In genomic region chr7:47601881-47602249, GRCh38 we compare ENCODE assay signal across 17 cellular contexts. TPM values are rescaled to one million over a fixed set of nuclear protein-coding genes. Genes with fewer than 3 reads are reported as not detected.
DNase-seq lines count a peak whose midpoint lies in the region; ATAC-seq and TF ChIP-seq lines count a peak whose summit lies in the region.
"Had no signal": no experiment of that assay in that cellular context is flagged by ENCODE, and none has a peak within 500 bp of the region (broad histone marks: within the 10 kb centered on the region; RNA-seq: fewer than 3 reads in every experiment).

No MANE protein-coding gene starts in this region.

- H3K9me3 ChIP-seq in PC-9 (ENCODE audit: insufficient read depth, low read depth) (peaks cover 21% of the 10 kb centered on the region; the same call in 1 of the 2 replicates), fibroblast of lung (ENCODE audit: control insufficient read depth, insufficient read depth, low read depth, low read length) (no peaks in the 10 kb centered on the region)
- H3K9me3 ChIP-seq: gastrocnemius medialis had no signal

- H3K27ac ChIP-seq in GM23338 (ENCODE audit: low read depth) (no peak overlapping the region), PC-9 (peak overlapping the region; percentile 98), fibroblast of lung (ENCODE audit: insufficient read depth, low read length) (peak overlapping the region; percentile 83)
- H3K27ac ChIP-seq: cardiac muscle cell, gastrocnemius medialis had no signal

- peaks cover 27% of the 10 kb centered on the region for H3K9me3 Mint-ChIP-seq in GM23338
- peaks cover 8 to 11% of the 10 kb centered on the region in 2 donors for H3K9me3 Mint-ChIP-seq in stimulated activated naive B cell treated with anti-CD40 and anti-IgM and Interleukin-4, amounts not matched to agents 10 μg/mL and 1 μg/mL and 100 μg/mL, for 72 hours

- POLR2A ChIA-PET in PC-9 (lab: Charles Lee; ENCODE audit: unreplicated experiment): interaction anchor here (0.5 to 0.7 kb wide), 3 partner anchors 28 to 1716 kb away, joined by 3 to 12 read pairs (median 4); no protein-coding TSS in a partner anchor

- no peak for TF ChIP-seq CTCF in GM23338 (conservative IDR thresholded peaks at IDR 0.05; ENCODE audit: low read depth in 2 of 2)
- no peak for TF ChIP-seq CTCF in PC-9 (conservative IDR thresholded peaks at IDR 0.05)
- TF ChIP-seq CTCF in fibroblast of lung (conservative IDR thresholded peaks at IDR 0.05 in 1 of 2, IDR thresholded peaks at IDR 0.05 in 1 of 2; ENCODE audit: low read depth in 1 of 2, low read length in 2 of 2): no peak

- H3K36me3 ChIP-seq in GM23338 (ENCODE audit: insufficient read depth) (peaks cover 6% of the 10 kb centered on the region; the same call in 1 of the 2 replicates), PC-9 (ENCODE audit: low read depth) (peaks cover 4% of the 10 kb centered on the region; the same call in 1 of the 2 replicates), fibroblast of lung (ENCODE audit: control insufficient read depth, insufficient read depth, low read length) (no peaks in the 10 kb centered on the region)
- H3K36me3 ChIP-seq: cardiac muscle cell, gastrocnemius medialis had no signal

- ATAC-seq in GM23338: no peak
- ATAC-seq in stimulated activated naive B cell treated with anti-CD40 and anti-IgM and Interleukin-4, amounts not matched to agents 10 μg/mL and 1 μg/mL and 100 μg/mL, for 72 hours (replicated peaks): no peak
- no peak for ATAC-seq in HG02885 (IDR thresholded peaks at IDR 0.05; ENCODE audit: poor library complexity, unreplicated experiment)
- ATAC-seq: gastrocnemius medialis had no signal

- H3F3A ChIP-seq in GM23338 (replicated peaks; ENCODE audit: low read depth): no peaks in the 10 kb centered on the region
- peaks cover 75% of the 10 kb centered on the region for H3F3A ChIP-seq in PC-9 (ENCODE audit: insufficient read depth, low read depth)

- TSS peak; percentile 70 for BruUV-seq in PC-9 (replicated peaks; lab: Mats Ljungman, UMichigan)

- no peak overlapping the region for H3K9ac ChIP-seq in fibroblast of lung (ENCODE audit: insufficient read depth, low read length)

- CTCF ChIA-PET in PC-9 (lab: Charles Lee): interaction anchor here (0.6 to 1.1 kb wide), 2 partner anchors 66 to 217 kb away, joined by 6 to 8 read pairs; no protein-coding TSS in a partner anchor

- H3K4me1 Mint-ChIP-seq in GM23338: no peaks in the 10 kb centered on the region; the same call in 2 of the 3 replicates
- peaks cover 29 to 50% of the 10 kb centered on the region in 2 donors for H3K4me1 Mint-ChIP-seq in stimulated activated naive B cell treated with anti-CD40 and anti-IgM and Interleukin-4, amounts not matched to agents 10 μg/mL and 1 μg/mL and 100 μg/mL, for 72 hours
- H3K4me1 Mint-ChIP-seq: CD8-positive, alpha-beta memory T cell had no signal

- intact Hi-C loops in PC-9 (cut with micrococcal nuclease; ENCODE audit: unreplicated experiment): loop anchor here (1.0 to 5.0 kb wide), 8 partner anchors 11 to 217 kb away; no protein-coding TSS in a partner anchor

- H3K79me2 ChIP-seq in GM23338 (replicated peaks; ENCODE audit: insufficient read depth) (no peaks in the 10 kb centered on the region), PC-9 (ENCODE audit: low read depth) (peaks cover 8% of the 10 kb centered on the region), fibroblast of lung (ENCODE audit: control insufficient read depth, insufficient read depth, low read length) (no peaks in the 10 kb centered on the region)

- H3K27me3 Mint-ChIP-seq in GM23338 (ENCODE audit: insufficient read depth, low read depth, poor library complexity): peaks cover 4% of the 10 kb centered on the region
- H3K27me3 Mint-ChIP-seq in stimulated activated naive B cell treated with anti-CD40 and anti-IgM and Interleukin-4, amounts not matched to agents 10 μg/mL and 1 μg/mL and 100 μg/mL, for 72 hours: no peaks in the 10 kb centered on the region

- no peaks in the 10 kb centered on the region for H3K4me1 ChIP-seq in GM23338 (ENCODE audit: insufficient read depth)
- peaks cover 82% of the 10 kb centered on the region for H3K4me1 ChIP-seq in PC-9 (replicated peaks; ENCODE audit: insufficient read depth)
- H3K4me1 ChIP-seq in fibroblast of lung (ENCODE audit: control insufficient read depth, extremely low read depth, insufficient read depth, low read length): peaks cover 41% of the 10 kb centered on the region

- no peaks in the 10 kb centered on the region for H3K9me2 ChIP-seq in GM23338 (ENCODE audit: insufficient read depth)
- H3K9me2 ChIP-seq in PC-9 (ENCODE audit: insufficient read depth): no peaks in the 10 kb centered on the region

- H3K27ac Mint-ChIP-seq in GM23338: no peak overlapping the region
- H3K27ac Mint-ChIP-seq in stimulated activated naive B cell treated with anti-CD40 and anti-IgM and Interleukin-4, amounts not matched to agents 10 μg/mL and 1 μg/mL and 100 μg/mL, for 72 hours: peak overlapping the region; percentile 88
- H3K27ac Mint-ChIP-seq: activated naive CD4-positive, alpha-beta T cell treated with anti-CD3 and anti-CD28 coated beads for 36 hours; CD8-positive, alpha-beta memory T cell; immature natural killer cell had no signal

- H3K4me3 ChIP-seq in GM23338 (no peak overlapping the region), PC-9 (peak overlapping the region; percentile 24), fibroblast of lung (replicated peaks in 1 of 4; ENCODE audit: control extremely low read depth in 1 of 4, insufficient read depth in 1 of 4, low read depth in 3 of 4, low read length in 4 of 4) (no peak overlapping the region)
- H3K4me3 ChIP-seq: cardiac muscle cell, gastrocnemius medialis had no signal

- H3K27me3 ChIP-seq in GM23338 (ENCODE audit: insufficient read depth) (no peaks in the 10 kb centered on the region), PC-9 (ENCODE audit: insufficient read depth, low read depth) (no peaks in the 10 kb centered on the region), fibroblast of lung (ENCODE audit: control insufficient read depth, insufficient read depth, low read length) (no peaks in the 10 kb centered on the region)
- H3K27me3 ChIP-seq: cardiac muscle cell, gastrocnemius medialis had no signal

- H2AFZ ChIP-seq in GM23338 (0 out of 2 replicates have a peak overlapping the region, but pooled peaks have one; percentile 56), PC-9 (no peak overlapping the region; the same call in 1 of the 2 replicates), fibroblast of lung (ENCODE audit: low read length) (no peak overlapping the region)

- no peak overlapping the region for H3K4me3 Mint-ChIP-seq in GM23338
- H3K4me3 Mint-ChIP-seq in stimulated activated naive B cell treated with anti-CD40 and anti-IgM and Interleukin-4, amounts not matched to agents 10 μg/mL and 1 μg/mL and 100 μg/mL, for 72 hours: peak overlapping the region; percentile 59
- H3K4me3 Mint-ChIP-seq: activated naive CD4-positive, alpha-beta T cell treated with anti-CD3 and anti-CD28 coated beads for 36 hours; CD8-positive, alpha-beta memory T cell had no signal

- H3K4me2 ChIP-seq in GM23338 (no peak overlapping the region), PC-9 (peak overlapping the region; percentile 76), fibroblast of lung (ENCODE audit: extremely low read depth, insufficient read depth, low read length) (peak overlapping the region; percentile 32)

- DNase-seq in GM23338 (ENCODE audit: low spot score) (no peak), PC-9 (no peak), fibroblast of lung (ENCODE audit: low read depth in 2 of 2) (no peak), COLO829 (ENCODE audit: low spot score) (no peak), NCI-H1436 (lab: John Stamatoyannopoulos, UW) (no peak)
- no peak for DNase-seq in stimulated activated naive B cell treated with anti-CD40 and anti-IgM and Interleukin-4, amounts not matched to agents 10 μg/mL and 1 μg/mL and 100 μg/mL, for 72 hours
- DNase-seq: activated CD4-positive, CD25-positive, alpha-beta regulatory T cell treated with anti-CD3 and anti-CD28 coated beads, Interleukin-2, amount 50 U/mL, for 72 hours; activated CD8-positive, alpha-beta memory T cell treated with anti-CD3 and anti-CD28 coated beads, Interleukin-2, amount 50 U/mL, for 48 hours; activated naive CD4-positive, alpha-beta T cell treated with anti-CD3 and anti-CD28 coated beads for 36 hours; CD8-positive, alpha-beta memory T cell; effector memory CD4-positive, alpha-beta T cell; gastrocnemius medialis; immature natural killer cell; NCI-H1930; NCI-H510A treated with DMSO at 0.1 percent for 48 hours had no signal

- peaks cover 13% of the 10 kb centered on the region for H3K36me3 Mint-ChIP-seq in GM23338 (ENCODE audit: low read depth)
- peaks cover 6 to 15% of the 10 kb centered on the region in 2 donors for H3K36me3 Mint-ChIP-seq in stimulated activated naive B cell treated with anti-CD40 and anti-IgM and Interleukin-4, amounts not matched to agents 10 μg/mL and 1 μg/mL and 100 μg/mL, for 72 hours
- H3K36me3 Mint-ChIP-seq: CD8-positive, alpha-beta memory T cell had no signal

- no peaks in the 10 kb centered on the region for H4K20me1 ChIP-seq in GM23338 (replicated peaks; ENCODE audit: insufficient read depth)
- H4K20me1 ChIP-seq in PC-9 (ENCODE audit: insufficient read depth): no peaks in the 10 kb centered on the region
- no peaks in the 10 kb centered on the region for H4K20me1 ChIP-seq in fibroblast of lung (ENCODE audit: control insufficient read depth, extremely low read depth, insufficient read depth, low read length)

TF ChIP-seq in GM23338, 12 proteins besides CTCF, POLR2A, EP300 and RAD21 (continues in another document):
- no peak for TF ChIP-seq ZNF114 (CRISPR knock-in tag; IDR thresholded peaks at IDR 0.05)

RNA-seq across cellular contexts. Expression of gene TNS3, which starts 20.0 kb away (rescaled TPM):
- total RNA-seq in GM23338 (2014; rRNA removed; shearing (Covaris generic)): 20.6 and 28.7 TPM in 2 replicates
- polyA plus RNA-seq in GM23338 (2016; fragmentation: Nextera tagmentation; extraction: Ambion mirVana) (6.2 TPM in 2 replicates), fibroblast of lung (52.9 and 74.4 TPM in 2 replicates)
- total RNA-seq in PC-9 (2021) (111 and 143 TPM in 2 replicates), fibroblast of lung (52.6 and 88.8 TPM in 2 replicates)
- polyA plus RNA-seq in fibroblast of lung (2012): 54.7 and 86.1 TPM in 2 replicates
- 200 and 269 TPM in 2 replicates for polyA minus RNA-seq in fibroblast of lung (ENCODE audit: low replicate concordance)
- polyA plus RNA-seq: CD8-positive, alpha-beta memory T cell had no signal
